ENCODE assay signal across 26 cellular contexts in the genomic region with DNA sequence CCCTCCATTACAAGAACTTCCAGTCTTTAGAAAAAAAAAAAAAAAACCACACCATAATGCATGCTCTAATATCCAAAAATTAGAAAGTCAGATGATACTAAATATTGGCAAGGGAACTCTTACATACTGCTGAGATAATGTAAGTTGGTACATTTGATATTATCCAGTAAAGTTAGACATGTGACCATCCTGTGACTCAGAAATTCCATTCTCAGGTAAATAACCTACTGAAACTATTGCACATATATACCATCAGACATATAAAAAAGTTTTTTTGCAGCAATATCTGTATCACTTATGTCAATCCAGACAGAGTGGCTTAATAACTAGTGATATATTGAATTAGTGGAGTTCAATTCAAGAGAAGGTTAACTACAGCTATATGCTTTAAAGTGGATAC.
"Had no signal": no experiment of that assay in that cellular context is flagged by ENCODE, and none has a peak within 500 bp of the region (broad histone marks: within the 10 kb centered on the region; RNA-seq: fewer than 3 reads in every experiment).

No MANE protein-coding gene starts in this region.

- H3K4me3 ChIP-seq: ascending aorta, body of pancreas, PC-9 had no signal

- DNase-seq: activated CD4-positive, alpha-beta T cell treated with anti-CD3 and anti-CD28 coated beads for 36 hours; activated CD4-positive, alpha-beta T cell treated with anti-CD3 and anti-CD28 coated beads, Interleukin-2, amount 10 ng/mL, durations not matched to agents 7 days and 5 days; activated CD4-positive, alpha-beta T cell treated with anti-CD3 and anti-CD28 coated beads, Interleukin-2, amount 50 U/mL, for 48 hours; activated CD8-positive, alpha-beta T cell treated with anti-CD3 and anti-CD28 coated beads, Interleukin-2, amount 10 ng/mL, durations not matched to agents 7 days and 5 days; activated gamma-delta T cell; activated naive CD4-positive, alpha-beta T cell treated with Interleukin-2 at 50 U/mL for 16 hours; activated naive CD8-positive, alpha-beta T cell treated with anti-CD3 and anti-CD28 coated beads, Interleukin-2, amount 10 ng/mL, durations not matched to agents 7 days and 5 days; activated T-cell treated with anti-CD3 and anti-CD28 coated beads, Interleukin-2, amount 50 U/mL, for 24 hours; amygdala; body of pancreas; central memory CD4-positive, alpha-beta T cell; Kasumi-1; KBM-7; NCI-H1105; NCI-H1417 treated with DMSO at 0.1 percent for 48 hours; NCI-H187 treated with DMSO at 0.1 percent for 48 hours; NCI-H2081 treated with DMSO at 0.1 percent for 48 hours; NCI-H345; NCI-H524 treated with DMSO at 0.1 percent for 48 hours; NK-92 treated with Interleukin-12 subunit alpha and Interleukin-12 subunit beta, amount 100 ng/mL, for 24 hours; PC-9; Right ventricle myocardium superior had no signal

- H3K4me2 ChIP-seq: PC-9 had no signal

- ATAC-seq: activated CD4-positive, alpha-beta T cell treated with anti-CD3 and anti-CD28 coated beads for 36 hours; activated CD4-positive, CD25-positive, alpha-beta regulatory T cell treated with anti-CD3 and anti-CD28 coated beads, Interleukin-2, amount 50 U/mL, for 24 hours; activated CD8-positive, alpha-beta T cell treated with anti-CD3 and anti-CD28 coated beads, Interleukin-2, amount 10 ng/mL, durations not matched to agents 7 days and 5 days; body of pancreas; WTC11 had no signal

- H2AFZ ChIP-seq: PC-9 had no signal

- H3K9me3 ChIP-seq: ascending aorta, body of pancreas had no signal

- H3K27me3 ChIP-seq: ascending aorta, body of pancreas had no signal

- H3K27ac ChIP-seq: ascending aorta, body of pancreas, PC-9, RWPE1 had no signal

- H3K36me3 ChIP-seq: ascending aorta had no signal
